In genomic region chr12:6268484-6269157, GRCh38 we compare ENCODE assay signal across 1 cellular context.
TF ChIP-seq lines count a peak whose summit lies in the region.

No MANE protein-coding gene starts in this region.

TF ChIP-seq in H1, 55 proteins besides CTCF, POLR2A, EP300 and RAD21:
- TF ChIP-seq TEAD4 (IDR thresholded peaks at IDR 0.05; ENCODE audit: low read depth, low read length) (no peak), SP4 (IDR thresholded peaks at IDR 0.05; ENCODE audit: low read length) (no peak), POU5F1 (IDR thresholded peaks at IDR 0.05; ENCODE audit: low read depth, low read length) (no peak), RBBP5 (IDR thresholded peaks at IDR 0.05; ENCODE audit: borderline replicate concordance, low read depth, low read length) (no peak), GABPA (IDR thresholded peaks at IDR 0.05; ENCODE audit: borderline replicate concordance, insufficient read depth, low read length) (no peak)
